Comparison of ENCODE assay signal across 9 cellular contexts in genomic region chr7:47580811-47581331, GRCh38. TPM values are rescaled to one million over a fixed set of nuclear protein-coding genes. Genes with fewer than 3 reads are reported as not detected.
DNase-seq lines count a peak whose midpoint lies in the region; ATAC-seq and TF ChIP-seq lines count a peak whose summit lies in the region.
"Had no signal": no experiment of that assay in that cellular context is flagged by ENCODE, and none has a peak within 500 bp of the region (broad histone marks: within the 10 kb centered on the region; RNA-seq: fewer than 3 reads in every experiment).

No MANE protein-coding gene starts in this region.

- peaks cover 3% of the 10 kb centered on the region for H3K36me3 Mint-ChIP-seq in progenitor cell of endocrine pancreas (ENCODE audit: insufficient read depth)
- H3K36me3 Mint-ChIP-seq in activated CD4-positive, alpha-beta T cell treated with anti-CD3 and anti-CD28 coated beads, Interleukin-2, amount 10 ng/mL, durations not matched to agents 24 days and 14 days (ENCODE audit: low read depth) = no peaks in the 10 kb centered on the region

- intact Hi-C loops in activated CD4-positive, alpha-beta T cell treated with anti-CD3 and anti-CD28 coated beads, Interleukin-2, amount 10 ng/mL, durations not matched to agents 24 days and 14 days (cut with micrococcal nuclease) = no loop called here

- DNase-seq in ELR (ENCODE audit: low read depth) (peak; percentile 62), RPMI7951 (ENCODE audit: low read depth) (peak; percentile 63), foreskin fibroblast (peak in 1 of 2 donors; percentile 56), progenitor cell of endocrine pancreas (ENCODE audit: low spot score, unreplicated experiment) (no peak), T-helper 2 cell (no peak), Kasumi-1 (lab: John Stamatoyannopoulos, UW) (no peak)
- DNase-seq in activated CD4-positive, alpha-beta T cell treated with anti-CD3 and anti-CD28 coated beads, Interleukin-2, amount 10 ng/mL, durations not matched to agents 24 days and 14 days = no peak

- H3K27me3 Mint-ChIP-seq in progenitor cell of endocrine pancreas = no peaks in the 10 kb centered on the region
- peaks cover 33% of the 10 kb centered on the region for H3K27me3 Mint-ChIP-seq in activated CD4-positive, alpha-beta T cell treated with anti-CD3 and anti-CD28 coated beads, Interleukin-2, amount 10 ng/mL, durations not matched to agents 24 days and 14 days

- H3K4me3 ChIP-seq in foreskin fibroblast (ENCODE audit: low read depth in 1 of 2, low read length in 2 of 2) = peak overlapping the region; percentile 83 to 91

- no peaks in the 10 kb centered on the region for H3K9me3 Mint-ChIP-seq in progenitor cell of endocrine pancreas (ENCODE audit: low read depth)
- H3K9me3 Mint-ChIP-seq in activated CD4-positive, alpha-beta T cell treated with anti-CD3 and anti-CD28 coated beads, Interleukin-2, amount 10 ng/mL, durations not matched to agents 24 days and 14 days = no peaks in the 10 kb centered on the region
- H3K9me3 Mint-ChIP-seq: T-helper 2 cell treated with Interferon-gamma antibody and Interleukin-4, amounts not matched to agents 5 μg/mL and 100 μg/mL, for 36 hours had no signal

- TF ChIP-seq CTCF in foreskin fibroblast (IDR thresholded peaks at IDR 0.05; ENCODE audit: low read depth, low read length) (no peak), progenitor cell of endocrine pancreas (IDR thresholded peaks at IDR 0.05; ENCODE audit: unreplicated experiment) (no peak)

- peak overlapping the region; percentile 93 for H3K4me3 Mint-ChIP-seq in progenitor cell of endocrine pancreas (ENCODE audit: low read depth)
- H3K4me3 Mint-ChIP-seq in activated CD4-positive, alpha-beta T cell treated with anti-CD3 and anti-CD28 coated beads, Interleukin-2, amount 10 ng/mL, durations not matched to agents 24 days and 14 days = no peak overlapping the region
- H3K4me3 Mint-ChIP-seq: T-helper 2 cell treated with Interferon-gamma antibody and Interleukin-4, amounts not matched to agents 5 μg/mL and 100 μg/mL, for 36 hours had no signal

- peaks cover 48% of the 10 kb centered on the region for H3K4me1 Mint-ChIP-seq in progenitor cell of endocrine pancreas (ENCODE audit: low read depth)
- peaks cover 4% of the 10 kb centered on the region for H3K4me1 Mint-ChIP-seq in activated CD4-positive, alpha-beta T cell treated with anti-CD3 and anti-CD28 coated beads, Interleukin-2, amount 10 ng/mL, durations not matched to agents 24 days and 14 days

- ATAC-seq in HG03097 (IDR thresholded peaks at IDR 0.05; ENCODE audit: low FRiP score, unreplicated experiment) = no peak

- H3K27ac Mint-ChIP-seq in progenitor cell of endocrine pancreas = peak overlapping the region; percentile 94
- no peak overlapping the region for H3K27ac Mint-ChIP-seq in activated CD4-positive, alpha-beta T cell treated with anti-CD3 and anti-CD28 coated beads, Interleukin-2, amount 10 ng/mL, durations not matched to agents 24 days and 14 days
- H3K27ac Mint-ChIP-seq: T-helper 2 cell treated with Interferon-gamma antibody and Interleukin-4, amounts not matched to agents 5 μg/mL and 100 μg/mL, for 36 hours had no signal

RNA-seq across cellular contexts. Expression of gene TNS3, which starts 1.0 kb away (rescaled TPM):
- 147 and 149 TPM in 2 replicates for total RNA-seq in RPMI7951 (2014; rRNA removed; shearing (Covaris generic))
- total RNA-seq in progenitor cell of endocrine pancreas = 117 and 120 TPM in 2 replicates
- total RNA-seq in activated CD4-positive, alpha-beta T cell treated with anti-CD3 and anti-CD28 coated beads, Interleukin-2, amount 10 ng/mL, durations not matched to agents 24 days and 14 days = 4.7 and 5.7 TPM in 2 replicates

Comparison
In these comparisons a context has a peak if more than half of its experiments do, and no peak if none do; other contexts are left out.
1. DNase-seq: peak in ELR (single experiment) and RPMI7951 (single experiment); none in progenitor cell of endocrine pancreas (single experiment), T-helper 2 cell (0 of 5), activated CD4-positive, alpha-beta T cell treated with anti-CD3 and anti-CD28 coated beads, Interleukin-2, amount 10 ng/mL, durations not matched to agents 24 days and 14 days (single experiment) and Kasumi-1 (0 of 2).
2. RNA of gene TNS3, which starts 1.0 kb away (total RNA-seq): 147 to 149 TPM in RPMI7951 and 117 to 120 TPM in progenitor cell of endocrine pancreas; 4.7 to 5.7 TPM in activated CD4-positive, alpha-beta T cell treated with anti-CD3 and anti-CD28 coated beads, Interleukin-2, amount 10 ng/mL, durations not matched to agents 24 days and 14 days; every median in the first group is over 10 times any median in the second.